9 cellular contexts compared by ENCODE assay signal in the genomic region with DNA sequence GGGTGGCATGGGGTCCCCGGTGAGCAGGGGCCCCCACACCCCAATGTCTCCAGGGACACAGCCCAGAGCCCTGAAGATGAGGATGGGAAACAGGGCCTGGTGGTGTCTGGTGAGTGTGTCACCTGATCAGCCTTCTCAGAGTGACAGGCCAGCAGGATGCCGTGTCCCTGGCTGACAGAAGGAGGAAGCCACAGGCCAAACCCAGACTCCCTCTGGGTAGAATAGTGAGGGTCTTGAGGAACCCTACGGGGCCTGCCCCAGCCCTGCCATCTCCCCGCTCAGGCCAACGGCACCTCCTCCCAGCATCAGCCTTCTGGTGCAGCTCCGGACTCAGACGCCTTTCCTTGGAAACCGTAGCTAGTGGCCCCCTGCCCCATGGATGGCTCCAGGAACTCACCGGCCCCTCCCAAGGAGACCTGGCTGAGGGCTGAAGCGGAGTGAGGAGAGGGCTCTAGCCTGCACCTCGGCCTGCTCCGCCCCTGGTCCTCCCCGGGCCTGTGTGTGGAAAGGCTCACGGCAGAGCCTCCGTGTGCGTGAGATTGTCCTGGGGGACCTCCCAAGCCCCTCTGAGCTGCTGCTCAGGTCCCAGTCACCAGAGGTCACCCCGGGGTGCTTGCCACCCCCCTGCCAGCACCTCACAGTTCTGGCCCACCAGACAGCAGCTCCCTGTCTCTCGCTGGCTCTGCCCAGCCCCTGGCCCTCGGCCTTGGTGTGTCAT. TPM values are rescaled to one million over a fixed set of nuclear protein-coding genes. Genes with fewer than 3 reads are reported as not detected.
DNase-seq lines count a peak whose midpoint lies in the region; ATAC-seq and TF ChIP-seq lines count a peak whose summit lies in the region.
"Had no signal": no experiment of that assay in that cellular context is flagged by ENCODE, and none has a peak within 500 bp of the region (broad histone marks: within the 10 kb centered on the region; RNA-seq: fewer than 3 reads in every experiment).

No MANE protein-coding gene starts in this region.

- peaks cover 71% of the 10 kb centered on the region for H3K4me1 Mint-ChIP-seq in activated naive CD8-positive, alpha-beta T cell treated with anti-CD3 and anti-CD28 coated beads, Interleukin-2, amount 50 U/mL, for 24 hours

- intact Hi-C loops in Right ventricle myocardium inferior (cut with DNase I) (no loop called here), cardiac septum (cut with DNase I) (no loop called here), mucosa of descending colon (cut with DNase I, micrococcal nuclease) (no loop called here)

- H3K9me3 ChIP-seq in mucosa of descending colon: no peaks in the 10 kb centered on the region

- no peak overlapping the region for H3K4me3 ChIP-seq in mucosa of descending colon

- peaks cover 1% of the 10 kb centered on the region for H3K36me3 Mint-ChIP-seq in activated naive CD8-positive, alpha-beta T cell treated with anti-CD3 and anti-CD28 coated beads, Interleukin-2, amount 50 U/mL, for 24 hours (ENCODE audit: low read depth)

- no peaks in the 10 kb centered on the region for H3K36me3 ChIP-seq in mucosa of descending colon (ENCODE audit: low read depth)

- peaks cover 51% of the 10 kb centered on the region for H3K4me1 ChIP-seq in mucosa of descending colon (ENCODE audit: low read depth)

- H3K27ac Mint-ChIP-seq in activated naive CD8-positive, alpha-beta T cell treated with anti-CD3 and anti-CD28 coated beads, Interleukin-2, amount 50 U/mL, for 24 hours: peak overlapping the region; percentile 84

- no peaks in the 10 kb centered on the region for H3K27me3 Mint-ChIP-seq in activated naive CD8-positive, alpha-beta T cell treated with anti-CD3 and anti-CD28 coated beads, Interleukin-2, amount 50 U/mL, for 24 hours

- H3K4me3 Mint-ChIP-seq in activated naive CD8-positive, alpha-beta T cell treated with anti-CD3 and anti-CD28 coated beads, Interleukin-2, amount 50 U/mL, for 24 hours: no peak overlapping the region

- H3K9me3 Mint-ChIP-seq in activated naive CD8-positive, alpha-beta T cell treated with anti-CD3 and anti-CD28 coated beads, Interleukin-2, amount 50 U/mL, for 24 hours: no peaks in the 10 kb centered on the region

- DNase-seq in Right ventricle myocardium inferior (ENCODE audit: missing footprints) (peak; percentile 67), cardiac septum (ENCODE audit: low spot score) (no peak), mucosa of descending colon (peak in 2 of 3 donors; percentile 37 to 58), GOT3 (lab: John Stamatoyannopoulos, UW) (no peak)
- DNase-seq in activated naive CD8-positive, alpha-beta T cell treated with anti-CD3 and anti-CD28 coated beads, Interleukin-2, amount 50 U/mL, for 24 hours: no peak
- DNase-seq: DND-41 had no signal

- peak; percentile 3 for ATAC-seq in Right ventricle myocardium inferior
- no peak for ATAC-seq in activated naive CD8-positive, alpha-beta T cell treated with anti-CD3 and anti-CD28 coated beads, Interleukin-2, amount 50 U/mL, for 24 hours
- peak; percentile 9 for ATAC-seq in mucosa of descending colon
- no peak for ATAC-seq in HG03175 (IDR thresholded peaks at IDR 0.05; ENCODE audit: unreplicated experiment)
- no peak for ATAC-seq in HG03442 (IDR thresholded peaks at IDR 0.05; ENCODE audit: unreplicated experiment)
- ATAC-seq in GM19455 (IDR thresholded peaks at IDR 0.05; ENCODE audit: unreplicated experiment): no peak

- no peak for TF ChIP-seq CTCF in mucosa of descending colon (IDR thresholded peaks at IDR 0.05)

RNA-seq across cellular contexts. Expression of gene RALGDS, which starts 6.0 kb away (rescaled TPM):
- 33.7 TPM for total RNA-seq in Right ventricle myocardium inferior
- total RNA-seq in cardiac septum: 23.9 TPM
- 10 to 100 TPM; 38.3 to 59.4 (median 44.2) TPM for total RNA-seq in mucosa of descending colon

RNA-seq across cellular contexts. Expression of gene GBGT1, which starts 48.7 kb away (rescaled TPM):
- total RNA-seq in Right ventricle myocardium inferior: 8.2 TPM
- total RNA-seq in cardiac septum: 4.6 TPM
- 10 to 100 TPM in 1 of 3 donors, 1 to 10 TPM in 2; 4.3 to 14.0 (median 8.6) TPM for total RNA-seq in mucosa of descending colon

RNA-seq across cellular contexts. Expression of gene CEL, which starts 53.3 kb away (rescaled TPM):
- 7.7 TPM for total RNA-seq in Right ventricle myocardium inferior
- total RNA-seq in cardiac septum: 0.59 TPM
- 1 to 10 TPM in 2 of 3 donors, under 1 TPM in 1; 0.87 to 1.6 (median 1.4) TPM for total RNA-seq in mucosa of descending colon

Comparison
In these comparisons a context has a peak if more than half of its experiments do, and no peak if none do; other contexts are left out.
1. DNase-seq: peak in Right ventricle myocardium inferior (single experiment) and mucosa of descending colon (2 of 3); none in cardiac septum (single experiment), activated naive CD8-positive, alpha-beta T cell treated with anti-CD3 and anti-CD28 coated beads, Interleukin-2, amount 50 U/mL, for 24 hours (single experiment) and GOT3 (single experiment).
2. ATAC-seq: peak in Right ventricle myocardium inferior (single experiment) and mucosa of descending colon (single experiment); none in activated naive CD8-positive, alpha-beta T cell treated with anti-CD3 and anti-CD28 coated beads, Interleukin-2, amount 50 U/mL, for 24 hours (single experiment), HG03175 (single experiment), HG03442 (single experiment) and GM19455 (single experiment).